30 cellular contexts compared by ENCODE assay signal in genomic region chr3:56816061-56816460, GRCh38.
"Had no signal": no experiment of that assay in that cellular context is flagged by ENCODE, and none has a peak within 500 bp of the region (broad histone marks: within the 10 kb centered on the region; RNA-seq: fewer than 3 reads in every experiment).

No MANE protein-coding gene starts in this region.

- H3K27me3 Mint-ChIP-seq: activated CD4-positive, alpha-beta memory T cell treated with anti-CD3 and anti-CD28 coated beads for 36 hours; activated CD4-positive, alpha-beta T cell treated with anti-CD3 and anti-CD28 coated beads, Interleukin-2, amount 10 ng/mL, durations not matched to agents 24 days and 14 days; stimulated activated memory B cell treated with anti-CD40 and anti-IgM and Interleukin-4, amounts not matched to agents 10 μg/mL and 1 μg/mL and 100 μg/mL, for 72 hours; stimulated activated naive CD8-positive, alpha-beta T cell treated with anti-CD3 and anti-CD28 coated beads, Interleukin-15, amount 100 ng/mL, for 72 hours; type B pancreatic cell had no signal

- H3K4me2 ChIP-seq: hepatocyte had no signal

- H3K9me3 Mint-ChIP-seq: activated CD4-positive, alpha-beta memory T cell treated with anti-CD3 and anti-CD28 coated beads for 36 hours; activated CD4-positive, alpha-beta T cell treated with anti-CD3 and anti-CD28 coated beads, Interleukin-2, amount 10 ng/mL, durations not matched to agents 24 days and 14 days; nephron progenitor cell; stimulated activated memory B cell treated with anti-CD40 and anti-IgM and Interleukin-4, amounts not matched to agents 10 μg/mL and 1 μg/mL and 100 μg/mL, for 72 hours; stimulated activated naive CD8-positive, alpha-beta T cell treated with anti-CD3 and anti-CD28 coated beads, Interleukin-15, amount 100 ng/mL, for 72 hours; T-helper 1 cell treated with Interleukin-12 subunit alpha and Interleukin-12 subunit beta and Interleukin-4 antibody, amounts not matched to agents 30 μg/mL and 1 μg/mL, for 36 hours; type B pancreatic cell had no signal

- H3K27me3 ChIP-seq: colonic mucosa, hepatocyte, neutrophil, pancreas, uterus had no signal

- H3K9me3 ChIP-seq: colonic mucosa, gastrocnemius medialis, mucosa of descending colon, neutrophil, pancreas, prostate gland, uterus had no signal

- H3K27ac ChIP-seq: colonic mucosa, gastrocnemius medialis, hepatocyte, neutrophil, pancreas, prostate gland, uterus had no signal

- DNase-seq: activated CD4-positive, alpha-beta memory T cell treated with anti-CD3 and anti-CD28 coated beads for 36 hours; activated CD4-positive, alpha-beta T cell treated with anti-CD3 and anti-CD28 coated beads, Interleukin-2, amount 10 ng/mL, durations not matched to agents 24 days and 14 days; activated CD4-positive, CD25-positive, alpha-beta regulatory T cell treated with anti-CD3 and anti-CD28 coated beads, Interleukin-2, amount 50 U/mL, for 72 hours; activated CD8-positive, alpha-beta memory T cell treated with anti-CD3 and anti-CD28 coated beads, Interleukin-2, amount 50 U/mL, for 4 hours; activated effector memory CD4-positive, alpha-beta T cell treated with Interleukin-2 at 50 U/mL for 16 hours; activated naive CD4-positive, alpha-beta T cell treated with Interleukin-2 at 50 U/mL for 16 hours; activated T-cell treated with anti-CD3 and anti-CD28 coated beads, Interleukin-2, amount 50 U/mL, for 48 hours; amygdala; colonic mucosa; effector CD8-positive, alpha-beta T cell; gastrocnemius medialis; left cardiac atrium; left ventricle myocardium superior; mucosa of descending colon; nephron progenitor cell; pancreas; retina; small intestine; stimulated activated CD4-positive, alpha-beta T cell treated with anti-CD3 and anti-CD28 coated beads, Interleukin-4, amount 100 ng/mL, for 24 hours; stimulated activated naive CD8-positive, alpha-beta T cell treated with anti-CD3 and anti-CD28 coated beads, Interleukin-15, amount 100 ng/mL, for 72 hours; substantia nigra; T1000; uterus had no signal

- H3K36me3 ChIP-seq: colonic mucosa, gastrocnemius medialis, neutrophil, pancreas, prostate gland, uterus had no signal

- H3K4me3 Mint-ChIP-seq: activated CD4-positive, alpha-beta memory T cell treated with anti-CD3 and anti-CD28 coated beads for 36 hours; activated CD4-positive, alpha-beta T cell treated with anti-CD3 and anti-CD28 coated beads, Interleukin-2, amount 10 ng/mL, durations not matched to agents 24 days and 14 days; nephron progenitor cell; stimulated activated memory B cell treated with anti-CD40 and anti-IgM and Interleukin-4, amounts not matched to agents 10 μg/mL and 1 μg/mL and 100 μg/mL, for 72 hours; stimulated activated naive CD8-positive, alpha-beta T cell treated with anti-CD3 and anti-CD28 coated beads, Interleukin-15, amount 100 ng/mL, for 72 hours; T-helper 1 cell treated with Interleukin-12 subunit alpha and Interleukin-12 subunit beta and Interleukin-4 antibody, amounts not matched to agents 30 μg/mL and 1 μg/mL, for 36 hours; type B pancreatic cell had no signal

- H3K36me3 Mint-ChIP-seq: activated CD4-positive, alpha-beta memory T cell treated with anti-CD3 and anti-CD28 coated beads for 36 hours; stimulated activated memory B cell treated with anti-CD40 and anti-IgM and Interleukin-4, amounts not matched to agents 10 μg/mL and 1 μg/mL and 100 μg/mL, for 72 hours; type B pancreatic cell had no signal

- H2AFZ ChIP-seq: hepatocyte had no signal

- H3K4me1 Mint-ChIP-seq: stimulated activated memory B cell treated with anti-CD40 and anti-IgM and Interleukin-4, amounts not matched to agents 10 μg/mL and 1 μg/mL and 100 μg/mL, for 72 hours had no signal

- H3K79me2 ChIP-seq: hepatocyte had no signal

- H3K4me1 ChIP-seq: colonic mucosa, gastrocnemius medialis, uterus had no signal

- H3K27ac Mint-ChIP-seq: activated CD4-positive, alpha-beta memory T cell treated with anti-CD3 and anti-CD28 coated beads for 36 hours; activated CD4-positive, alpha-beta T cell treated with anti-CD3 and anti-CD28 coated beads, Interleukin-2, amount 10 ng/mL, durations not matched to agents 24 days and 14 days; nephron progenitor cell; stimulated activated memory B cell treated with anti-CD40 and anti-IgM and Interleukin-4, amounts not matched to agents 10 μg/mL and 1 μg/mL and 100 μg/mL, for 72 hours; stimulated activated naive CD8-positive, alpha-beta T cell treated with anti-CD3 and anti-CD28 coated beads, Interleukin-15, amount 100 ng/mL, for 72 hours; T-helper 1 cell treated with Interleukin-12 subunit alpha and Interleukin-12 subunit beta and Interleukin-4 antibody, amounts not matched to agents 30 μg/mL and 1 μg/mL, for 36 hours; type B pancreatic cell had no signal

- ATAC-seq: gastrocnemius medialis; left cardiac atrium; left ventricle myocardium superior; mucosa of descending colon; pancreas; sciatic nerve; stimulated activated memory B cell treated with anti-CD40 and anti-IgM and Interleukin-4, amounts not matched to agents 10 μg/mL and 1 μg/mL and 100 μg/mL, for 72 hours; stimulated activated naive CD8-positive, alpha-beta T cell treated with anti-CD3 and anti-CD28 coated beads, Interleukin-15, amount 100 ng/mL, for 72 hours had no signal

- H3K4me3 ChIP-seq: colonic mucosa, gastrocnemius medialis, hepatocyte, mucosa of descending colon, pancreas, prostate gland, uterus had no signal
